ENCODE assay signal across 34 cellular contexts in genomic region chr15:95422255-95422654, GRCh38.
"Had no signal": no experiment of that assay in that cellular context is flagged by ENCODE, and none has a peak within 500 bp of the region (broad histone marks: within the 10 kb centered on the region; RNA-seq: fewer than 3 reads in every experiment).

No MANE protein-coding gene starts in this region.

- H3K4me1 ChIP-seq: adrenal gland, body of pancreas, breast epithelium had no signal

- ATAC-seq: activated naive CD4-positive, alpha-beta T cell treated with anti-CD3 and anti-CD28 coated beads, Interleukin-2, amount 50 U/mL, for 72 hours; activated naive CD8-positive, alpha-beta T cell treated with anti-CD3 and anti-CD28 coated beads, Interleukin-2, amount 50 U/mL, for 24 hours; activated T-cell treated with anti-CD3 and anti-CD28 coated beads, Interleukin-2, amount 50 U/mL, for 4 hours; activated T-cell treated with anti-CD3 and anti-CD28 coated beads, Interleukin-2, amount 50 U/mL, for 72 hours; activated T-helper 17 cell treated with anti-CD3 and anti-CD28 coated beads, Interleukin-2, amount 50 U/mL, for 72 hours; body of pancreas had no signal

- H3K27me3 ChIP-seq: adrenal gland, ascending aorta, body of pancreas, brain microvascular endothelial cell, breast epithelium, cardiac muscle cell had no signal

- H3K9me3 ChIP-seq: adrenal gland, ascending aorta, body of pancreas had no signal

- DNase-seq: activated effector memory CD4-positive, alpha-beta T cell treated with anti-CD3 and anti-CD28 coated beads, Interleukin-2, amount 50 U/mL, for 16 hours; activated effector memory CD4-positive, alpha-beta T cell treated with Interleukin-2 at 50 U/mL for 16 hours; activated gamma-delta T cell; activated gamma-delta T cell treated with Interleukin-2 at 50 U/mL for 16 hours; activated naive CD4-positive, alpha-beta T cell; activated naive CD4-positive, alpha-beta T cell treated with anti-CD3 and anti-CD28 coated beads for 36 hours; activated naive CD4-positive, alpha-beta T cell treated with anti-CD3 and anti-CD28 coated beads, Interleukin-2, amount 10 ng/mL, durations not matched to agents 7 days and 5 days; activated naive CD4-positive, alpha-beta T cell treated with anti-CD3 and anti-CD28 coated beads, Interleukin-2, amount 50 U/mL, for 16 hours; activated naive CD4-positive, alpha-beta T cell treated with Interleukin-2 at 50 U/mL for 16 hours; activated naive CD8-positive, alpha-beta T cell treated with anti-CD3 and anti-CD28 coated beads for 36 hours; activated naive CD8-positive, alpha-beta T cell treated with anti-CD3 and anti-CD28 coated beads, Interleukin-2, amount 10 ng/mL, durations not matched to agents 7 days and 5 days; activated naive CD8-positive, alpha-beta T cell treated with anti-CD3 and anti-CD28 coated beads, Interleukin-2, amount 50 U/mL, for 24 hours; activated T-cell treated with anti-CD3 and anti-CD28 coated beads, Interleukin-2, amount 50 U/mL, for 1 hour; activated T-cell treated with anti-CD3 and anti-CD28 coated beads, Interleukin-2, amount 50 U/mL, for 24 hours; activated T-cell treated with anti-CD3 and anti-CD28 coated beads, Interleukin-2, amount 50 U/mL, for 4 hours; activated T-cell treated with anti-CD3 and anti-CD28 coated beads, Interleukin-2, amount 50 U/mL, for 48 hours; activated T-cell treated with anti-CD3 and anti-CD28 coated beads, Interleukin-2, amount 50 U/mL, for 72 hours; adrenal gland; amniotic stem cell; amygdala; anterior cingulate cortex; aorta; body of pancreas; brain microvascular endothelial cell; caudate nucleus; central memory CD4-positive, alpha-beta T cell; cerebellar nuclear complex had no signal

- FAIRE-seq: astrocyte, bronchial epithelial cell had no signal

- H3K27ac ChIP-seq: adrenal gland, ascending aorta, body of pancreas, brain microvascular endothelial cell, breast epithelium, cardiac muscle cell had no signal

- H3K4me3 ChIP-seq: adrenal gland, ascending aorta, body of pancreas, breast epithelium, cardiac muscle cell had no signal

- H3K36me3 ChIP-seq: adrenal gland, ascending aorta, brain microvascular endothelial cell, breast epithelium, cardiac muscle cell had no signal
